1 cellular context compared by ENCODE assay signal in genomic region chr7:138008588-138009349, GRCh38.
TF ChIP-seq lines count a peak whose summit lies in the region.

No MANE protein-coding gene starts in this region.

TF ChIP-seq in HepG2, 621 proteins besides CTCF, POLR2A, EP300 and RAD21 (continued from another document):
- TF ChIP-seq ZXDC (CRISPR knock-in tag; IDR thresholded peaks at IDR 0.05), result no peak
- TF ChIP-seq STAG1 (CRISPR knock-in tag; IDR thresholded peaks at IDR 0.05), result peak; percentile 93
- peak; percentile 64; the same call in 1 of the 2 replicates for TF ChIP-seq HNF1B (CRISPR knock-in tag; IDR thresholded peaks at IDR 0.05)
- no peak for TF ChIP-seq MTF1 (CRISPR knock-in tag; IDR thresholded peaks at IDR 0.05)
- peak; percentile 18; the same call in 1 of the 2 replicates for TF ChIP-seq ERF (CRISPR knock-in tag; IDR thresholded peaks at IDR 0.05)
- TF ChIP-seq FOXA3 (CRISPR knock-in tag; IDR thresholded peaks at IDR 0.05), result no peak
- no peak for TF ChIP-seq ZNF775 (CRISPR knock-in tag; IDR thresholded peaks at IDR 0.05; ENCODE audit: borderline replicate concordance)
- TF ChIP-seq EED (CRISPR knock-in tag; IDR thresholded peaks at IDR 0.05), result 0 out of 2 replicates have a peak, but pooled peaks have one; percentile 50
- no peak for TF ChIP-seq NFYB (CRISPR knock-in tag; IDR thresholded peaks at IDR 0.05)
- TF ChIP-seq ZNF513 (CRISPR knock-in tag; conservative IDR thresholded peaks at IDR 0.05), result no peak
- peak; percentile 35; the same call in 1 of the 2 replicates for TF ChIP-seq ZMYM2 (CRISPR knock-in tag; IDR thresholded peaks at IDR 0.05)
- no peak for TF ChIP-seq ZNF720 (CRISPR knock-in tag; IDR thresholded peaks at IDR 0.05)
- no peak for TF ChIP-seq TMF1 (CRISPR knock-in tag; IDR thresholded peaks at IDR 0.05; ENCODE audit: low read depth)
- TF ChIP-seq ATF5 (CRISPR knock-in tag; IDR thresholded peaks at IDR 0.05; ENCODE audit: low read depth), result no peak
- TF ChIP-seq SATB2 (CRISPR knock-in tag; IDR thresholded peaks at IDR 0.05), result no peak
- TF ChIP-seq MIXL1 (CRISPR knock-in tag; IDR thresholded peaks at IDR 0.05), result 0 out of 2 replicates have a peak, but pooled peaks have one; percentile 47
- no peak for TF ChIP-seq ZNF563 (CRISPR knock-in tag; IDR thresholded peaks at IDR 0.05)
- no peak for TF ChIP-seq FIP1L1 (IDR thresholded peaks at IDR 0.05; ENCODE audit: borderline replicate concordance, insufficient read depth, low read depth, low read length)
- TF ChIP-seq ZFP37 (CRISPR knock-in tag; IDR thresholded peaks at IDR 0.05; ENCODE audit: borderline replicate concordance), result no peak
- TF ChIP-seq CREBL2 (CRISPR knock-in tag; IDR thresholded peaks at IDR 0.05; ENCODE audit: borderline replicate concordance), result no peak
- no peak for TF ChIP-seq SRSF4 (IDR thresholded peaks at IDR 0.05; ENCODE audit: low read depth, low read length, poor library complexity, severe bottlenecking)
- TF ChIP-seq ZNF431 (CRISPR knock-in tag; IDR thresholded peaks at IDR 0.05; ENCODE audit: borderline replicate concordance, low read depth), result no peak
- TF ChIP-seq KLF11 (CRISPR knock-in tag; IDR thresholded peaks at IDR 0.05), result no peak
- TF ChIP-seq BCL6 (CRISPR knock-in tag; IDR thresholded peaks at IDR 0.05), result no peak
- no peak for TF ChIP-seq ZSCAN9 (CRISPR knock-in tag; IDR thresholded peaks at IDR 0.05; ENCODE audit: borderline replicate concordance)
- no peak for TF ChIP-seq ZNF17 (CRISPR knock-in tag; IDR thresholded peaks at IDR 0.05)
- no peak for TF ChIP-seq HINFP (CRISPR knock-in tag; IDR thresholded peaks at IDR 0.05; ENCODE audit: low read depth)
- no peak for TF ChIP-seq RBM22 (optimal IDR thresholded peaks at IDR 0.05; ENCODE audit: low read length)
- TF ChIP-seq NFE2 (CRISPR knock-in tag; IDR thresholded peaks at IDR 0.05), result no peak
- no peak for TF ChIP-seq ZNF766 (CRISPR knock-in tag; IDR thresholded peaks at IDR 0.05; ENCODE audit: borderline replicate concordance)
- no peak for TF ChIP-seq ZNF703 (CRISPR knock-in tag; IDR thresholded peaks at IDR 0.05; ENCODE audit: borderline replicate concordance)
- no peak for TF ChIP-seq ZNF567 (CRISPR knock-in tag; IDR thresholded peaks at IDR 0.05; ENCODE audit: borderline replicate concordance)
- no peak for TF ChIP-seq ZNF282 (IDR thresholded peaks at IDR 0.05; ENCODE audit: partially characterized antibody)
- TF ChIP-seq GFI1 (CRISPR knock-in tag; IDR thresholded peaks at IDR 0.05; ENCODE audit: borderline replicate concordance), result no peak
- TF ChIP-seq REXO4 (CRISPR knock-in tag; IDR thresholded peaks at IDR 0.05; ENCODE audit: borderline replicate concordance), result no peak
- TF ChIP-seq RELA (CRISPR knock-in tag; IDR thresholded peaks at IDR 0.05), result no peak
- peak; percentile 24; the same call in 1 of the 2 replicates for TF ChIP-seq ZFP91 (CRISPR knock-in tag; IDR thresholded peaks at IDR 0.05; ENCODE audit: borderline replicate concordance)
- TF ChIP-seq ZBTB7B (CRISPR knock-in tag; IDR thresholded peaks at IDR 0.05), result no peak
- TF ChIP-seq ZNF496 (CRISPR knock-in tag; IDR thresholded peaks at IDR 0.05; ENCODE audit: insufficient replicate concordance), result no peak
- no peak for TF ChIP-seq CSRNP2 (CRISPR knock-in tag; conservative IDR thresholded peaks at IDR 0.05; ENCODE audit: low read depth)
- no peak for TF ChIP-seq ZNF562 (CRISPR knock-in tag; IDR thresholded peaks at IDR 0.05; ENCODE audit: borderline replicate concordance)
